Comparison of ENCODE assay signal across 8 cellular contexts in the genomic region with DNA sequence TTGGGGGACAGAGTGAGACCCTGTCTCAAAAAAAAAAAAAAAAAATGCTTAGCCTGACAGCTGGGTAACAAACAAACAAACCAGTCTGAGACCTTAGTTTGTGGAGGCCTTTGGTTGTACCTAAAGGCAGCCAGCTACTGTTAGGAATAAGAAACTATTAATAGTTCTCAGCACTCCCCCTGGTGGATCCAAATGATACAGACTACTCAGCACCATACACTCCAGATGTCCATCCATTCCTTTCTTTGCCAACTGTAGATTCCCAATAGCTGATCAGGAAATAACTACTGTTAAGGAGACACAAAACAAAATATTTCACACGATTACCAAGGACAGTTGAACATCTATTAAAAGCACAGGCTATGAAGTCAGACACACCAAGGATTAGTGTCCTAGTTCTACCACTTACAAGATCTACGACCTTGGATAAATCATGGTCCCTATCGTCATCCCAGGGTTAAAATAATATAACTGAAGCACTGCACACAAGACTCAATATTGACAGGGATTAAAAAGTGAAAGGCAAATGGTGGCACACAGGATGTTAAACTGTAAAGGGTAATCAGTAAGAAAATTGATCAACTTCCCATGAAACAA. TPM values are rescaled to one million over a fixed set of nuclear protein-coding genes. Genes with fewer than 3 reads are reported as not detected.
DNase-seq lines count a peak whose midpoint lies in the region; ATAC-seq, FAIRE-seq and TF ChIP-seq lines count a peak whose summit lies in the region.

No MANE protein-coding gene starts in this region.

- TF ChIP-seq RAD21 in H1 (IDR thresholded peaks at IDR 0.05 in 1 of 2, conservative IDR thresholded peaks at IDR 0.05 in 1 of 2; ENCODE audit: low read depth in 2 of 2, low read length in 2 of 2): peak; percentile 23 to 49

- no peaks in the 10 kb centered on the region for H3K27me3 ChIP-seq in CD4-positive, alpha-beta memory T cell (ENCODE audit: insufficient read depth, low read length)
- H3K27me3 ChIP-seq in PC-3 (ENCODE audit: low read length) (no peaks in the 10 kb centered on the region), H1 (replicated peaks in 1 of 4; ENCODE audit: control insufficient read depth in 3 of 4, extremely low read depth in 1 of 4, insufficient read depth in 3 of 4, low read length in 3 of 4) (no peaks in the 10 kb centered on the region)

- no peak overlapping the region for H3K14ac ChIP-seq in H1 (ENCODE audit: insufficient read length)

- no peaks in the 10 kb centered on the region for H3F3A ChIP-seq in PC-3 (ENCODE audit: low read length, unreplicated experiment)

- no peak overlapping the region for H4K91ac ChIP-seq in H1 (replicated peaks; ENCODE audit: insufficient read length, low read length)

- H3K4me2 ChIP-seq in PC-3 (ENCODE audit: low read length) (no peak overlapping the region), H1 (ENCODE audit: insufficient read depth in 1 of 2, low read depth in 2 of 2, low read length in 2 of 2) (no peak overlapping the region)

- H2AK5ac ChIP-seq in H1 (ENCODE audit: low read depth, low read length): no peak overlapping the region

- 84% methylated on average over 3 of the region's 3 CpGs; no CpG with 5 or more reads in 1 of the 2 experiments for WGBS in H1 (ENCODE audit: extremely low coverage in 1 of 2, insufficient coverage in 1 of 2, insufficient read length in 1 of 2, insufficient replicate concordance in 2 of 2, low coverage in 1 of 2, low lambda C conversion rate in 2 of 2, missing lambda C conversion rate in 1 of 2), 2 experiments

- no peaks in the 10 kb centered on the region for H3K4me1 ChIP-seq in CD4-positive, alpha-beta memory T cell (ENCODE audit: insufficient read depth, low read length)
- H3K4me1 ChIP-seq in PC-3 (ENCODE audit: insufficient read depth, low read length): no peaks in the 10 kb centered on the region
- H3K4me1 ChIP-seq in H1 (replicated peaks in 1 of 4; ENCODE audit: control insufficient read depth in 3 of 4, insufficient read depth in 4 of 4, low read length in 3 of 4): no peaks in the 10 kb centered on the region

- TF ChIP-seq CTCF in PC-3 (conservative IDR thresholded peaks at IDR 0.05; ENCODE audit: low read depth, low read length): peak; percentile 82
- peak in 2 of 3 experiments; percentile 53 to 66; a peak in 3 of 4 replicates for TF ChIP-seq CTCF in H1 (IDR thresholded peaks at IDR 0.05; ENCODE audit: control extremely low read depth in 1 of 3, insufficient read depth in 1 of 3, low read depth in 1 of 3, low read length in 3 of 3)

- no peak overlapping the region for H2BK15ac ChIP-seq in H1 (ENCODE audit: low read length)

- peak; percentile 84 for FAIRE-seq in H1 (lab: Jason Lieb, UNC)

- H3K27ac ChIP-seq in CD4-positive, alpha-beta memory T cell (ENCODE audit: low read depth, low read length): no peak overlapping the region
- H3K27ac ChIP-seq in PC-3 (ENCODE audit: low read length) (no peak overlapping the region), H1 (ENCODE audit: low read depth, low read length) (no peak overlapping the region)

- no peak for TF ChIP-seq POLR2A in H1 (IDR thresholded peaks at IDR 0.05; ENCODE audit: control extremely low read depth in 1 of 2, low read depth in 2 of 2, low read length in 2 of 2)

- H3K27ac Mint-ChIP-seq in CD4-positive, alpha-beta memory T cell: peak overlapping the region in 1 of 7 donors; percentile 31
- no peak overlapping the region for H3K27ac Mint-ChIP-seq in activated CD4-positive, alpha-beta memory T cell treated with anti-CD3 and anti-CD28 coated beads, Interleukin-2, amount 10 ng/mL, durations not matched to agents 7 days and 5 days

- H4K5ac ChIP-seq in H1 (ENCODE audit: insufficient read length, low read depth, low read length): no peak overlapping the region

- H3K4me1 Mint-ChIP-seq in CD4-positive, alpha-beta memory T cell: no peaks in the 10 kb centered on the region
- no peaks in the 10 kb centered on the region for H3K4me1 Mint-ChIP-seq in activated CD4-positive, alpha-beta memory T cell treated with anti-CD3 and anti-CD28 coated beads, Interleukin-2, amount 10 ng/mL, durations not matched to agents 7 days and 5 days

- H3K9me2 ChIP-seq in PC-3 (replicated peaks; ENCODE audit: low read length): no peaks in the 10 kb centered on the region

- no peak overlapping the region for H4K8ac ChIP-seq in H1 (ENCODE audit: extremely low read depth, insufficient read depth, low read length)

- no peak overlapping the region for H3K4me3 ChIP-seq in CD4-positive, alpha-beta memory T cell (ENCODE audit: low read length in 2 of 2)
- H3K4me3 ChIP-seq in PC-3 (ENCODE audit: low read length) (no peak overlapping the region), H1 (ENCODE audit: extremely low read depth in 1 of 4, insufficient read depth in 2 of 4, low read depth in 3 of 4, low read length in 4 of 4) (no peak overlapping the region)

- peaks cover 20 to 27% of the 10 kb centered on the region in 2 donors for H3K36me3 Mint-ChIP-seq in CD4-positive, alpha-beta memory T cell
- H3K36me3 Mint-ChIP-seq in activated CD4-positive, alpha-beta memory T cell treated with anti-CD3 and anti-CD28 coated beads, Interleukin-2, amount 10 ng/mL, durations not matched to agents 7 days and 5 days (ENCODE audit: low read depth): peaks cover 25% of the 10 kb centered on the region

- H3K4me3 Mint-ChIP-seq in CD4-positive, alpha-beta memory T cell: no peak overlapping the region
- H3K4me3 Mint-ChIP-seq in activated CD4-positive, alpha-beta memory T cell treated with anti-CD3 and anti-CD28 coated beads, Interleukin-2, amount 10 ng/mL, durations not matched to agents 7 days and 5 days: no peak overlapping the region

- BruUV-seq in PC-3 (replicated peaks; lab: Mats Ljungman, UMichigan): no TSS peak

- H3K9me3 ChIP-seq in CD4-positive, alpha-beta memory T cell (ENCODE audit: control insufficient read depth in 1 of 2, low read length in 2 of 2): no peaks in the 10 kb centered on the region
- H3K9me3 ChIP-seq in PC-3 (ENCODE audit: low read length) (no peaks in the 10 kb centered on the region), H1 (ENCODE audit: insufficient read depth in 2 of 2, low read depth in 1 of 2, low read length in 1 of 2) (0 out of 4 replicates have a peak, but pooled peaks cover 0 to 4% of the 10 kb centered on the region in 2 experiments)

- H4K20me1 ChIP-seq in PC-3 (ENCODE audit: low read length) (no peaks in the 10 kb centered on the region), H1 (replicated peaks in 1 of 2; ENCODE audit: control insufficient read depth in 1 of 2, insufficient read depth in 2 of 2, low read length in 2 of 2) (peaks cover 2% of the 10 kb centered on the region in 2 experiments)

- H3K79me2 ChIP-seq in PC-3 (ENCODE audit: low read length) (no peaks in the 10 kb centered on the region), H1 (ENCODE audit: control insufficient read depth in 1 of 2, insufficient read depth in 2 of 2, low read length in 2 of 2) (no peaks in the 10 kb centered on the region)

- H2BK5ac ChIP-seq in H1 (ENCODE audit: low read depth, low read length): no peak overlapping the region

- no peaks in the 10 kb centered on the region for H3K79me1 ChIP-seq in H1 (ENCODE audit: low read depth, low read length)

- no peak overlapping the region for H3K4ac ChIP-seq in H1 (replicated peaks; ENCODE audit: insufficient read length, low read depth, low read length)

- peak in 4 of 5 donors; percentile 12 to 20 (median 15) for DNase-seq in CD4-positive, alpha-beta memory T cell
- peak; percentile 41 for DNase-seq in HuH-7.5 (ENCODE audit: low spot score)
- DNase-seq in PC-3: peak; percentile 74
- DNase-seq in H1 (ENCODE audit: low read depth in 1 of 2, low spot score in 2 of 2): no peak
- DNase-seq in midbrain (lab: John Stamatoyannopoulos, UW): peak; percentile 60
- DNase-seq in activated CD4-positive, alpha-beta memory T cell treated with anti-CD3 and anti-CD28 coated beads, Interleukin-2, amount 10 ng/mL, durations not matched to agents 7 days and 5 days: no peak
- DNase-seq in cortex of kidney (lab: John Stamatoyannopoulos, UW): no peak

- no peak overlapping the region for H2BK120ac ChIP-seq in H1 (replicated peaks; ENCODE audit: low read depth, low read length)

- no peak overlapping the region for H2BK12ac ChIP-seq in H1 (ENCODE audit: low read depth, low read length)

- H3K36me3 ChIP-seq in CD4-positive, alpha-beta memory T cell (ENCODE audit: insufficient read depth, low read length): no peaks in the 10 kb centered on the region
- peaks cover 9% of the 10 kb centered on the region for H3K36me3 ChIP-seq in PC-3 (ENCODE audit: low read depth, low read length)
- H3K36me3 ChIP-seq in H1 (ENCODE audit: control insufficient read depth in 2 of 4, insufficient read depth in 4 of 4, low read length in 3 of 4): peaks cover 7 to 36% (median 30%) of the 10 kb centered on the region in 4 experiments

- H3K9ac ChIP-seq in PC-3 (ENCODE audit: low read length): no peak overlapping the region
- H3K9ac ChIP-seq in H1 (replicated peaks in 1 of 4; ENCODE audit: extremely low read depth in 1 of 4, low read depth in 3 of 4, low read length in 3 of 4): no peak overlapping the region

- H3K9me3 Mint-ChIP-seq in CD4-positive, alpha-beta memory T cell: peaks cover 0 to 2% (median 0%) of the 10 kb centered on the region in 8 donors
- no peaks in the 10 kb centered on the region for H3K9me3 Mint-ChIP-seq in activated CD4-positive, alpha-beta memory T cell treated with anti-CD3 and anti-CD28 coated beads, Interleukin-2, amount 10 ng/mL, durations not matched to agents 7 days and 5 days

- H3K56ac ChIP-seq in H1 (replicated peaks; ENCODE audit: insufficient read length, low read depth, low read length): no peak overlapping the region

- no peaks in the 10 kb centered on the region; the same call in 1 of the 2 replicates for H3K23me2 ChIP-seq in H1 (ENCODE audit: low read depth, low read length)

- no peak for TF ChIP-seq EP300 in H1 (IDR thresholded peaks at IDR 0.05; ENCODE audit: borderline replicate concordance in 1 of 2, low read depth in 2 of 2, low read length in 2 of 2)

- CTCF ChIA-PET in CD4-positive, alpha-beta memory T cell (lab: Charles Lee; ENCODE audit: partially characterized antibody): interaction anchor here (0.7 to 3.5 kb wide), 17 partner anchors 10 to 1575 kb away, joined by 3 to 18 read pairs (median 4); no protein-coding TSS in a partner anchor
- CTCF ChIA-PET in PC-3 (lab: Charles Lee) (interaction anchor here (0.6 kb wide), 7 partner anchors 9 to 1456 kb away, joined by 3 to 10 read pairs (median 3); a partner anchor contains a TSS), H1 (lab: Charles Lee; ENCODE audit: partially characterized antibody) (interaction anchor here (0.6 to 2.9 kb wide), 25 partner anchors 8 to 1576 kb away, joined by 3 to 17 read pairs (median 4); a partner anchor contains a TSS)
- CTCF ChIA-PET in activated CD4-positive, alpha-beta memory T cell treated with anti-CD3 and anti-CD28 coated beads, Interleukin-2, amount 10 ng/mL, durations not matched to agents 7 days and 5 days (lab: Charles Lee): interaction anchor here (0.6 to 2.7 kb wide), 16 partner anchors 9 to 1631 kb away, joined by 3 to 22 read pairs (median 4); a partner anchor contains a TSS

- H2BK20ac ChIP-seq in H1 (ENCODE audit: low read length): no peak overlapping the region

- intact Hi-C loops in CD4-positive, alpha-beta memory T cell (cut with micrococcal nuclease): loop anchor here (1.0 kb wide), 1 partner anchor 491 kb away; no protein-coding TSS in a partner anchor
- intact Hi-C loops in PC-3 (cut with micrococcal nuclease): loop anchor here (1.0 kb wide), 1 partner anchor 491 kb away; no protein-coding TSS in a partner anchor

- no peak overlapping the region for H3K23ac ChIP-seq in H1 (ENCODE audit: insufficient read length)

- ATAC-seq in GM18519 (IDR thresholded peaks at IDR 0.05; ENCODE audit: low FRiP score, unreplicated experiment) (peak; percentile 54), PC-3 (peak; percentile 99)

- POLR2A ChIA-PET in CD4-positive, alpha-beta memory T cell (lab: Charles Lee; ENCODE audit: partially characterized antibody): no interaction called here
- POLR2A ChIA-PET in PC-3 (lab: Charles Lee; ENCODE audit: unreplicated experiment): no interaction called here
- POLR2A ChIA-PET in H1 (lab: Charles Lee; ENCODE audit: partially characterized antibody): interaction anchor here (0.8 to 2.7 kb wide), 4 partner anchors 10 to 66 kb away, joined by 3 to 8 read pairs (median 4); a partner anchor contains a TSS
- POLR2A ChIA-PET in activated CD4-positive, alpha-beta memory T cell treated with anti-CD3 and anti-CD28 coated beads, Interleukin-2, amount 10 ng/mL, durations not matched to agents 7 days and 5 days (lab: Charles Lee): no interaction called here

- H3K27me3 Mint-ChIP-seq in CD4-positive, alpha-beta memory T cell: no peaks in the 10 kb centered on the region
- H3K27me3 Mint-ChIP-seq in activated CD4-positive, alpha-beta memory T cell treated with anti-CD3 and anti-CD28 coated beads, Interleukin-2, amount 10 ng/mL, durations not matched to agents 7 days and 5 days: no peaks in the 10 kb centered on the region

- no peak overlapping the region for H2AFZ ChIP-seq in PC-3 (ENCODE audit: low read length)
- no peak overlapping the region for H2AFZ ChIP-seq in H1 (ENCODE audit: low read length)

- H3K18ac ChIP-seq in H1 (ENCODE audit: extremely low read depth, low read length): no peak overlapping the region

RNA-seq across cellular contexts. Expression of a gene that starts 17.2 kb away (rescaled TPM):
- total RNA-seq in CD4-positive, alpha-beta memory T cell: not detected
- polyA plus RNA-seq in CD4-positive, alpha-beta memory T cell: not detected
- total RNA-seq in PC-3 (2014; rRNA removed): not detected in 2 replicates
- not detected in 2 replicates for total RNA-seq in H1 (2021; fragmentation: NEBNext Ultra II Directional; extraction: Animal tissue kit (Norgen Biotek cat#: 25700))
- polyA plus RNA-seq in H1 (2011; rRNA removed): not detected in 2 replicates
- polyA plus RNA-seq in H1 (2011; cell fraction: cytosol; rRNA removed): not detected
- not detected for polyA plus RNA-seq in H1 (2011; cell fraction: nucleus; rRNA removed)
- not detected in 4 replicates for polyA plus RNA-seq in H1 (2012, experiment 1 of 2)
- polyA plus RNA-seq in H1 (2012, experiment 2 of 2): not detected
- not detected for polyA plus RNA-seq in H1 (2013, experiment 1 of 2)
- not detected for polyA plus RNA-seq in H1 (2013, experiment 2 of 2)
- polyA minus RNA-seq in H1 (2011; rRNA and poly(A)+ RNA removed): not detected in 2 replicates
- polyA minus RNA-seq in H1 (2011; cell fraction: cytosol; rRNA and poly(A)+ RNA removed): not detected
- polyA minus RNA-seq in H1 (2011; cell fraction: nucleus; rRNA and poly(A)+ RNA removed): not detected
- not detected for total RNA-seq in activated CD4-positive, alpha-beta memory T cell treated with anti-CD3 and anti-CD28 coated beads, Interleukin-2, amount 10 ng/mL, durations not matched to agents 7 days and 5 days

RNA-seq across cellular contexts. Expression of a gene that starts 23.3 kb away (rescaled TPM):
- total RNA-seq in CD4-positive, alpha-beta memory T cell: 1 to 10 TPM; 8.7 to 9.7 TPM
- polyA plus RNA-seq in CD4-positive, alpha-beta memory T cell: 10 to 100 TPM; 11.3 to 14.0 TPM
- total RNA-seq in PC-3 (2014; rRNA removed): 36.5 and 38.4 TPM in 2 replicates
- 24.4 and 25.3 TPM in 2 replicates for total RNA-seq in H1 (2021; fragmentation: NEBNext Ultra II Directional; extraction: Animal tissue kit (Norgen Biotek cat#: 25700))
- polyA plus RNA-seq in H1 (2011; rRNA removed): 5.9 and 9.0 TPM in 2 replicates
- polyA plus RNA-seq in H1 (2011; cell fraction: cytosol; rRNA removed): 11.5 TPM
- polyA plus RNA-seq in H1 (2011; cell fraction: nucleus; rRNA removed): 7.6 TPM
- polyA plus RNA-seq in H1 (2012, experiment 1 of 2): 15.7 to 24.4 TPM (median 18.7 TPM) in 4 replicates
- polyA plus RNA-seq in H1 (2012, experiment 2 of 2): 2.3 TPM
- polyA plus RNA-seq in H1 (2013, experiment 1 of 2): 15.2 TPM
- 15.2 TPM for polyA plus RNA-seq in H1 (2013, experiment 2 of 2)
- polyA minus RNA-seq in H1 (2011; rRNA and poly(A)+ RNA removed): 20.3 and 30.7 TPM in 2 replicates
- polyA minus RNA-seq in H1 (2011; cell fraction: cytosol; rRNA and poly(A)+ RNA removed): 13.6 TPM
- 20.8 TPM for polyA minus RNA-seq in H1 (2011; cell fraction: nucleus; rRNA and poly(A)+ RNA removed)
- total RNA-seq in activated CD4-positive, alpha-beta memory T cell treated with anti-CD3 and anti-CD28 coated beads, Interleukin-2, amount 10 ng/mL, durations not matched to agents 7 days and 5 days: 10 to 100 TPM; 14.4 to 15.2 TPM

Comparison
In these comparisons a context has a peak if more than half of its experiments do, and no peak if none do; other contexts are left out.
1. DNase-seq: peak in CD4-positive, alpha-beta memory T cell (4 of 5), HuH-7.5 (single experiment), PC-3 (single experiment) and midbrain (single experiment); none in H1 (0 of 2), activated CD4-positive, alpha-beta memory T cell treated with anti-CD3 and anti-CD28 coated beads, Interleukin-2, amount 10 ng/mL, durations not matched to agents 7 days and 5 days (single experiment) and cortex of kidney (single experiment).